8 cellular contexts compared by ENCODE assay signal in genomic region chr3:197224034-197224444, GRCh38.
DNase-seq lines count a peak whose midpoint lies in the region; ATAC-seq, FAIRE-seq and TF ChIP-seq lines count a peak whose summit lies in the region.

No MANE protein-coding gene starts in this region.

- in situ Hi-C loops in GM12878 (cut with MboI), result no loop called here
- in situ Hi-C loops in transverse colon (cut with MboI; ENCODE audit: low pct_ligation_motif_present in 1 of 4, low pct_unique_long_range_greater_than_20kb in 1 of 4, low sequenced_read_pairs in 3 of 4), result no loop called here

- TF ChIP-seq CTCF in AG09319 (IDR thresholded peaks at IDR 0.05; ENCODE audit: low read depth, low read length), result peak; percentile 56
- TF ChIP-seq CTCF in GM12874 (IDR thresholded peaks at IDR 0.05; ENCODE audit: insufficient read depth, low read depth, low read length), result 0 out of 2 replicates have a peak, but pooled peaks have one; percentile 30
- TF ChIP-seq CTCF in GM12878 (IDR thresholded peaks at IDR 0.05 in 2 of 3, conservative IDR thresholded peaks at IDR 0.05 in 1 of 3; ENCODE audit: control insufficient read depth in 2 of 3, extremely low read depth in 1 of 3, insufficient read depth in 1 of 3, low read depth in 3 of 3, low read length in 3 of 3), result peak; percentile 40 to 66 (median 47); a peak in 5 of 6 replicates
- TF ChIP-seq CTCF in transverse colon (IDR thresholded peaks at IDR 0.05), result peak; percentile 48 to 64 (median 59)

- TF ChIP-seq EP300 in GM12878 (IDR thresholded peaks at IDR 0.05; ENCODE audit: borderline replicate concordance in 1 of 2, control insufficient read depth in 1 of 2, low read depth in 2 of 2, low read length in 2 of 2) (no peak), transverse colon (IDR thresholded peaks at IDR 0.05; ENCODE audit: low read depth) (no peak)

- DNase-seq in AG09319 (ENCODE audit: extremely low read depth, low read depth) (no peak), NCI-H2196 (lab: John Stamatoyannopoulos, UW; ENCODE audit: unreplicated experiment) (peak; percentile 87), GM12878 (ENCODE audit: low read depth, low spot score) (peak; percentile 19), transverse colon (no peak)
- no peak for DNase-seq in T-helper 2 cell treated with Interferon-gamma antibody and Interleukin-4, amounts not matched to agents 5 μg/mL and 100 μg/mL, for 36 hours (ENCODE audit: low spot score)

- no peak overlapping the region for H3K4me2 ChIP-seq in GM12878 (ENCODE audit: control insufficient read depth, insufficient read depth)

- peaks cover 8% of the 10 kb centered on the region for H3K4me1 Mint-ChIP-seq in T-helper 2 cell treated with Interferon-gamma antibody and Interleukin-4, amounts not matched to agents 5 μg/mL and 100 μg/mL, for 36 hours (ENCODE audit: low read depth)

- RAD21 ChIA-PET in GM12878 (lab: Charles Lee; ENCODE audit: unreplicated experiment), result interaction anchor here (0.7 to 7.8 kb wide), 10 partner anchors 14 to 375 kb away, joined by 3 to 49 read pairs (median 5); no protein-coding TSS in a partner anchor

- no peaks in the 10 kb centered on the region for H3K27me3 Mint-ChIP-seq in T-helper 2 cell treated with Interferon-gamma antibody and Interleukin-4, amounts not matched to agents 5 μg/mL and 100 μg/mL, for 36 hours (ENCODE audit: low read depth)

- H3K36me3 ChIP-seq in GM12878 (ENCODE audit: control insufficient read depth in 2 of 2, insufficient read depth in 2 of 2, low read length in 1 of 2), result no peaks in the 10 kb centered on the region
- H3K36me3 ChIP-seq in transverse colon, result no peaks in the 10 kb centered on the region

- H3K4me1 ChIP-seq in GM12878 (ENCODE audit: control insufficient read depth, insufficient read depth, low read length), result peaks cover 3% of the 10 kb centered on the region; the same call in 1 of the 2 replicates
- peaks cover 16 to 57% (median 29%) of the 10 kb centered on the region in 4 donors for H3K4me1 ChIP-seq in transverse colon

- H3K27ac ChIP-seq in GM12878 (ENCODE audit: control insufficient read depth, insufficient read depth), result no peak overlapping the region
- no peak overlapping the region for H3K27ac ChIP-seq in transverse colon

- POLR2A ChIA-PET in GM12878 (lab: Charles Lee), result no interaction called here

- ATAC-seq in GM12878 (peak; percentile 84), HG02763 (IDR thresholded peaks at IDR 0.05; ENCODE audit: unreplicated experiment) (no peak)

- peak; percentile 86 for TF ChIP-seq RAD21 in GM12878 (IDR thresholded peaks at IDR 0.05; ENCODE audit: insufficient read depth, low read depth, low read length)

- no peak overlapping the region for H2AFZ ChIP-seq in GM12878 (ENCODE audit: control insufficient read depth, low read depth, low read length)

- CTCF ChIA-PET in GM12878 (lab: Yijun Ruan, JAX), result interaction anchor here (0.6 to 7.9 kb wide), 22 partner anchors 12 to 452 kb away, joined by 3 to 101 read pairs (median 5); partner anchors contain the start of gene MELTF

- TF ChIP-seq POLR2A in GM12878 (IDR thresholded peaks at IDR 0.05; ENCODE audit: low read depth, low read length) (no peak), transverse colon (IDR thresholded peaks at IDR 0.05) (no peak)

- no peak overlapping the region for H3K9ac ChIP-seq in GM12878 (ENCODE audit: control insufficient read depth, insufficient read depth, low read length)

- H3K27ac Mint-ChIP-seq in T-helper 2 cell treated with Interferon-gamma antibody and Interleukin-4, amounts not matched to agents 5 μg/mL and 100 μg/mL, for 36 hours, result no peak overlapping the region

- intact Hi-C loops in GM12878 (cut with micrococcal nuclease; ENCODE audit: unreplicated experiment), result loop anchor here (2.0 to 5.0 kb wide), 3 partner anchors 33 to 279 kb away; no protein-coding TSS in a partner anchor
- intact Hi-C loops in transverse colon (cut with DNase I; ENCODE audit: low total_unique reads), result no loop called here

- H3K9me3 ChIP-seq in GM12878 (replicated peaks; ENCODE audit: control insufficient read depth, insufficient read depth, low read length) (no peaks in the 10 kb centered on the region), transverse colon (no peaks in the 10 kb centered on the region)

- peaks cover 40% of the 10 kb centered on the region for H3K79me2 ChIP-seq in GM12878 (ENCODE audit: control insufficient read depth, insufficient read depth, low read length)

- no peak overlapping the region for H3K4me3 Mint-ChIP-seq in T-helper 2 cell treated with Interferon-gamma antibody and Interleukin-4, amounts not matched to agents 5 μg/mL and 100 μg/mL, for 36 hours

- no peak overlapping the region for H3K4me3 ChIP-seq in GM12878
- no peak overlapping the region for H3K4me3 ChIP-seq in transverse colon

- H4K20me1 ChIP-seq in GM12878 (ENCODE audit: control insufficient read depth, insufficient read depth), result no peaks in the 10 kb centered on the region

- SMC1A ChIA-PET in GM12878 (lab: Charles Lee; ENCODE audit: uncharacterized antibody, unreplicated experiment), result interaction anchor here (0.6 to 7.4 kb wide), 19 partner anchors 7 to 286 kb away, joined by 3 to 63 read pairs (median 4); no protein-coding TSS in a partner anchor

- H3K27me3 ChIP-seq in GM12878 (replicated peaks in 1 of 2; ENCODE audit: control insufficient read depth in 2 of 2, insufficient read depth in 2 of 2, low read length in 1 of 2) (no peaks in the 10 kb centered on the region), transverse colon (no peaks in the 10 kb centered on the region)

- FAIRE-seq in GM12878 (lab: Jason Lieb, UNC), result no peak
- peak; percentile 94 for FAIRE-seq in islet of Langerhans (lab: Jason Lieb, UNC)

- H3K9me3 Mint-ChIP-seq in T-helper 2 cell treated with Interferon-gamma antibody and Interleukin-4, amounts not matched to agents 5 μg/mL and 100 μg/mL, for 36 hours, result no peaks in the 10 kb centered on the region

- no peaks in the 10 kb centered on the region for H3K36me3 Mint-ChIP-seq in T-helper 2 cell treated with Interferon-gamma antibody and Interleukin-4, amounts not matched to agents 5 μg/mL and 100 μg/mL, for 36 hours (ENCODE audit: low read depth)

- no TSS peak for BruUV-seq in GM12878 (replicated peaks; lab: Mats Ljungman, UMichigan)

TF ChIP-seq in GM12878, 131 proteins besides CTCF, POLR2A, EP300 and RAD21:
- TF ChIP-seq SMC3 (IDR thresholded peaks at IDR 0.05; ENCODE audit: borderline replicate concordance, low read length) (peak; percentile 68), CBX5 (IDR thresholded peaks at IDR 0.05; ENCODE audit: low read depth) (no peak)

Comparison
In these comparisons a context has a peak if more than half of its experiments do, and no peak if none do; other contexts are left out.
1. DNase-seq: peak in NCI-H2196 (single experiment) and GM12878 (single experiment); none in AG09319 (single experiment), transverse colon (single experiment) and T-helper 2 cell treated with Interferon-gamma antibody and Interleukin-4, amounts not matched to agents 5 μg/mL and 100 μg/mL, for 36 hours (single experiment).
2. Peak in every context shown above with its lines, with median percentiles within 50 percentile points of each other: CTCF ChIP-seq.